Comparison of ENCODE assay signal across 1 cellular context in genomic region chr1:203327684-203328457, GRCh38.
A peak's percentile ranks its signal among the peaks of the same experiment; 100 is the strongest.
TF ChIP-seq lines count a peak whose summit lies in the region.

No MANE protein-coding gene starts in this region.

TF ChIP-seq in GM12878, 131 proteins besides CTCF, POLR2A, EP300 and RAD21 (continued from another document and continues in another):
- TF ChIP-seq IRF5 (IDR thresholded peaks at IDR 0.05; ENCODE audit: borderline replicate concordance) (no peak), RCOR1 (conservative IDR thresholded peaks at IDR 0.05; ENCODE audit: low read depth, low read length) (peak; percentile 68; the same call in 1 of the 2 replicates), NRF1 (conservative IDR thresholded peaks at IDR 0.05; ENCODE audit: low read depth, low read length) (no peak), BMI1 (IDR thresholded peaks at IDR 0.05; ENCODE audit: borderline replicate concordance) (no peak), KAT2A (conservative IDR thresholded peaks at IDR 0.05; ENCODE audit: control insufficient read depth, low read depth, low read length) (no peak), SMARCA5 (IDR thresholded peaks at IDR 0.05) (peak; percentile 96), ZNF274 (IDR thresholded peaks at IDR 0.05; ENCODE audit: insufficient read depth, insufficient read length) (no peak), JUNB (IDR thresholded peaks at IDR 0.05) (no peak), SIN3A (IDR thresholded peaks at IDR 0.05; ENCODE audit: low read depth, low read length) (no peak), SMAD5 (IDR thresholded peaks at IDR 0.05; ENCODE audit: low read depth) (no peak), MLLT1 (IDR thresholded peaks at IDR 0.05) (peak; percentile 91), ZBED1 (IDR thresholded peaks at IDR 0.05; ENCODE audit: borderline replicate concordance) (no peak), E2F8 (IDR thresholded peaks at IDR 0.05; ENCODE audit: low read depth, partially characterized antibody) (no peak), BCLAF1 (IDR thresholded peaks at IDR 0.05) (no peak), SREBF1 (IDR thresholded peaks at IDR 0.05; ENCODE audit: low read length) (no peak), TCF3 (IDR thresholded peaks at IDR 0.05; ENCODE audit: borderline replicate concordance, insufficient read depth, low read depth, low read length) (no peak), MYB (IDR thresholded peaks at IDR 0.05; ENCODE audit: borderline replicate concordance, low read depth, low read length) (no peak), HDGF (IDR thresholded peaks at IDR 0.05) (no peak; the same call in none of the 2 replicates), GABPA (IDR thresholded peaks at IDR 0.05; ENCODE audit: low read depth) (no peak), TCF12 (IDR thresholded peaks at IDR 0.05; ENCODE audit: low read depth, low read length) (peak; percentile 47; the same call in 1 of the 2 replicates), CHD4 (IDR thresholded peaks at IDR 0.05) (no peak), PML (IDR thresholded peaks at IDR 0.05; ENCODE audit: low read length) (no peak), FOXK2 (IDR thresholded peaks at IDR 0.05) (no peak), HDAC6 (IDR thresholded peaks at IDR 0.05; ENCODE audit: unreplicated experiment) (no peak), RAD51 (IDR thresholded peaks at IDR 0.05) (no peak), KLF5 (IDR thresholded peaks at IDR 0.05; ENCODE audit: partially characterized antibody) (no peak), MTA2 (IDR thresholded peaks at IDR 0.05; ENCODE audit: low read depth) (peak; percentile 32; the same call in 1 of the 2 replicates), SUZ12 (IDR thresholded peaks at IDR 0.05; ENCODE audit: unreplicated experiment) (no peak), USF1 (IDR thresholded peaks at IDR 0.05; ENCODE audit: borderline replicate concordance, extremely low read length, insufficient read depth, low read depth, low read length) (no peak), NFIC (IDR thresholded peaks at IDR 0.05; ENCODE audit: low read depth, low read length) (no peak), KDM1A (IDR thresholded peaks at IDR 0.05; ENCODE audit: borderline replicate concordance) (no peak), EZH2 (IDR thresholded peaks at IDR 0.05; ENCODE audit: borderline replicate concordance, control insufficient read depth, low read depth, low read length) (no peak), STAT1 (conservative IDR thresholded peaks at IDR 0.05) (0 out of 2 replicates have a peak, but pooled peaks have one; percentile 62), CEBPB (IDR thresholded peaks at IDR 0.05; ENCODE audit: borderline replicate concordance in 1 of 2, low read depth in 2 of 2, low read length in 2 of 2) (no peak), WRNIP1 (IDR thresholded peaks at IDR 0.05; ENCODE audit: borderline replicate concordance, low read depth, low read length) (no peak)
- TF ChIP-seq, protein P1, sequence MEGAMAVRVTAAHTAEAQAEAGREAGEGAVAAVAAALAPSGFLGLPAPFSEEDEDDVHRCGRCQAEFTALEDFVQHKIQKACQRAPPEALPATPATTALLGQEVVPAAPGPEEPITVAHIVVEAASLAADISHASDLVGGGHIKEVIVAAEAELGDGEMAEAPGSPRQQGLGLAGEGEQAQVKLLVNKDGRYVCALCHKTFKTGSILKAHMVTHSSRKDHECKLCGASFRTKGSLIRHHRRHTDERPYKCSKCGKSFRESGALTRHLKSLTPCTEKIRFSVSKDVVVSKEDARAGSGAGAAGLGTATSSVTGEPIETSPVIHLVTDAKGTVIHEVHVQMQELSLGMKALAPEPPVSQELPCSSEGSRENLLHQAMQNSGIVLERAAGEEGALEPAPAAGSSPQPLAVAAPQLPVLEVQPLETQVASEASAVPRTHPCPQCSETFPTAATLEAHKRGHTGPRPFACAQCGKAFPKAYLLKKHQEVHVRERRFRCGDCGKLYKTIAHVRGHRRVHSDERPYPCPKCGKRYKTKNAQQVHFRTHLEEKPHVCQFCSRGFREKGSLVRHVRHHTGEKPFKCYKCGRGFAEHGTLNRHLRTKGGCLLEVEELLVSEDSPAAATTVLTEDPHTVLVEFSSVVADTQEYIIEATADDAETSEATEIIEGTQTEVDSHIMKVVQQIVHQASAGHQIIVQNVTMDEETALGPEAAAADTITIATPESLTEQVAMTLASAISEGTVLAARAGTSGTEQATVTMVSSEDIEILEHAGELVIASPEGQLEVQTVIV (IDR thresholded peaks at IDR 0.05; ENCODE audit: borderline replicate concordance, partially characterized antibody), result no peak
- TF ChIP-seq, protein P2, sequence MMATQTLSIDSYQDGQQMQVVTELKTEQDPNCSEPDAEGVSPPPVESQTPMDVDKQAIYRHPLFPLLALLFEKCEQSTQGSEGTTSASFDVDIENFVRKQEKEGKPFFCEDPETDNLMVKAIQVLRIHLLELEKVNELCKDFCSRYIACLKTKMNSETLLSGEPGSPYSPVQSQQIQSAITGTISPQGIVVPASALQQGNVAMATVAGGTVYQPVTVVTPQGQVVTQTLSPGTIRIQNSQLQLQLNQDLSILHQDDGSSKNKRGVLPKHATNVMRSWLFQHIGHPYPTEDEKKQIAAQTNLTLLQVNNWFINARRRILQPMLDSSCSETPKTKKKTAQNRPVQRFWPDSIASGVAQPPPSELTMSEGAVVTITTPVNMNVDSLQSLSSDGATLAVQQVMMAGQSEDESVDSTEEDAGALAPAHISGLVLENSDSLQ (IDR thresholded peaks at IDR 0.05), result peak; percentile 50
- TF ChIP-seq, protein P3, sequence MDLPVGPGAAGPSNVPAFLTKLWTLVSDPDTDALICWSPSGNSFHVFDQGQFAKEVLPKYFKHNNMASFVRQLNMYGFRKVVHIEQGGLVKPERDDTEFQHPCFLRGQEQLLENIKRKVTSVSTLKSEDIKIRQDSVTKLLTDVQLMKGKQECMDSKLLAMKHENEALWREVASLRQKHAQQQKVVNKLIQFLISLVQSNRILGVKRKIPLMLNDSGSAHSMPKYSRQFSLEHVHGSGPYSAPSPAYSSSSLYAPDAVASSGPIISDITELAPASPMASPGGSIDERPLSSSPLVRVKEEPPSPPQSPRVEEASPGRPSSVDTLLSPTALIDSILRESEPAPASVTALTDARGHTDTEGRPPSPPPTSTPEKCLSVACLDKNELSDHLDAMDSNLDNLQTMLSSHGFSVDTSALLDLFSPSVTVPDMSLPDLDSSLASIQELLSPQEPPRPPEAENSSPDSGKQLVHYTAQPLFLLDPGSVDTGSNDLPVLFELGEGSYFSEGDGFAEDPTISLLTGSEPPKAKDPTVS (IDR thresholded peaks at IDR 0.05; ENCODE audit: low read depth, low read length), result no peak
- TF ChIP-seq, protein P4, sequence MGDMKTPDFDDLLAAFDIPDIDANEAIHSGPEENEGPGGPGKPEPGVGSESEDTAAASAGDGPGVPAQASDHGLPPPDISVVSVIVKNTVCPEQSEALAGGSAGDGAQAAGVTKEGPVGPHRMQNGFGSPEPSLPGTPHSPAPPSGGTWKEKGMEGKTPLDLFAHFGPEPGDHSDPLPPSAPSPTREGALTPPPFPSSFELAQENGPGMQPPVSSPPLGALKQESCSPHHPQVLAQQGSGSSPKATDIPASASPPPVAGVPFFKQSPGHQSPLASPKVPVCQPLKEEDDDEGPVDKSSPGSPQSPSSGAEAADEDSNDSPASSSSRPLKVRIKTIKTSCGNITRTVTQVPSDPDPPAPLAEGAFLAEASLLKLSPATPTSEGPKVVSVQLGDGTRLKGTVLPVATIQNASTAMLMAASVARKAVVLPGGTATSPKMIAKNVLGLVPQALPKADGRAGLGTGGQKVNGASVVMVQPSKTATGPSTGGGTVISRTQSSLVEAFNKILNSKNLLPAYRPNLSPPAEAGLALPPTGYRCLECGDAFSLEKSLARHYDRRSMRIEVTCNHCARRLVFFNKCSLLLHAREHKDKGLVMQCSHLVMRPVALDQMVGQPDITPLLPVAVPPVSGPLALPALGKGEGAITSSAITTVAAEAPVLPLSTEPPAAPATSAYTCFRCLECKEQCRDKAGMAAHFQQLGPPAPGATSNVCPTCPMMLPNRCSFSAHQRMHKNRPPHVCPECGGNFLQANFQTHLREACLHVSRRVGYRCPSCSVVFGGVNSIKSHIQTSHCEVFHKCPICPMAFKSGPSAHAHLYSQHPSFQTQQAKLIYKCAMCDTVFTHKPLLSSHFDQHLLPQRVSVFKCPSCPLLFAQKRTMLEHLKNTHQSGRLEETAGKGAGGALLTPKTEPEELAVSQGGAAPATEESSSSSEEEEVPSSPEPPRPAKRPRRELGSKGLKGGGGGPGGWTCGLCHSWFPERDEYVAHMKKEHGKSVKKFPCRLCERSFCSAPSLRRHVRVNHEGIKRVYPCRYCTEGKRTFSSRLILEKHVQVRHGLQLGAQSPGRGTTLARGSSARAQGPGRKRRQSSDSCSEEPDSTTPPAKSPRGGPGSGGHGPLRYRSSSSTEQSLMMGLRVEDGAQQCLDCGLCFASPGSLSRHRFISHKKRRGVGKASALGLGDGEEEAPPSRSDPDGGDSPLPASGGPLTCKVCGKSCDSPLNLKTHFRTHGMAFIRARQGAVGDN (IDR thresholded peaks at IDR 0.05), result peak; percentile 96
